Comparison of ENCODE assay signal across 8 cellular contexts in the genomic region with DNA sequence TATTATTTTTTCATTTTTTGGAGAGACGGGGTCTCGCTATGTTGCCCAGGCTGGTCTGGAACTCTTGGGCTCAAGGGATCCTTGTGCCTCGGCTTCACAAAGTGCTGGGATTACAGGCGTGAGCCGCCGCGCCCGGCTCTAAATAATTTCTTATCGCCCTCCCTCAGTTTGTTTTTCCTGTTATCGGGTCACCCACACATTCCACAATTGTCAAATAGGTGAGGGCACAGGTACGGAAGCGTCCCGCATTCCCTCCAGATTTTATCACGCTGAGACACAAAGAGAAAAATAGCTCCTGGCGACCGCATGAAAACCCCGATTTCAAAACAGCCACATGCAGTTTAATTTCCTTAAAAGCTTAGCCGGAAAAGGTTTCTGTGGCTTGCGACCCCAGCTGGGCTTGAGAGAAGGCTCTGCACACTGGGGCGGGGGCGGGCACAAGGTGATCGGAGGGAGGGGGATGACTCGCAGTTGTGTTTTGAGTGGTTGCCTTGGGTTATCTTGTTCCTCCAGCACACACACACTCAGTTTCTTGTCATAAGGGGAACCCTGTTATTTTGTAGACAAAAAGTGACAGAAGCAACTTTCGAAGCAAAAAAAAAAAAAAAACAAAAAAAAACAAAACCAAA. TPM values are rescaled to one million over a fixed set of nuclear protein-coding genes. Genes with fewer than 3 reads are reported as not detected.
A peak's percentile ranks its signal among the peaks of the same experiment; 100 is the strongest.
DNase-seq lines count a peak whose midpoint lies in the region; ATAC-seq and TF ChIP-seq lines count a peak whose summit lies in the region.

No MANE protein-coding gene starts in this region.

- no peaks in the 10 kb centered on the region for H3K27me3 ChIP-seq in upper lobe of right lung

- in situ Hi-C loops in GM13977 (cut with MboI; ENCODE audit: low pct_unique_long_range_greater_than_20kb, low sequenced_read_pairs, unreplicated experiment), result loop anchor here (10.0 kb wide), 1 partner anchor 142 kb away; no protein-coding TSS in a partner anchor

- peak overlapping the region; percentile 76 for H3K27ac ChIP-seq in upper lobe of right lung

- H3K9me3 ChIP-seq in upper lobe of right lung, result no peaks in the 10 kb centered on the region

- TF ChIP-seq CTCF in GM13977 (IDR thresholded peaks at IDR 0.05; ENCODE audit: extremely low read depth, insufficient read depth, missing control alignments), result no peak
- no peak for TF ChIP-seq CTCF in fibroblast of villous mesenchyme (IDR thresholded peaks at IDR 0.05; ENCODE audit: insufficient read depth, low read depth, low read length)
- TF ChIP-seq CTCF in upper lobe of right lung (IDR thresholded peaks at IDR 0.05), result no peak

- H3K4me1 ChIP-seq in upper lobe of right lung, result peaks cover 2% of the 10 kb centered on the region

- ATAC-seq in HG02763 (IDR thresholded peaks at IDR 0.05; ENCODE audit: unreplicated experiment) (peak; percentile 39), upper lobe of right lung (peak; percentile 50)

- DNase-seq in GM13977 (ENCODE audit: low spot score), result peak; percentile 87
- peak; percentile 78 for DNase-seq in NOMO-1 treated with DMSO at 0.1 percent for 48 hours (lab: John Stamatoyannopoulos, UW; ENCODE audit: unreplicated experiment)
- DNase-seq in activated T-cell treated with anti-CD3 and anti-CD28 coated beads for 48 hours (ENCODE audit: low read depth), result peak; percentile 76
- no peak for DNase-seq in fibroblast of villous mesenchyme (ENCODE audit: low read depth)
- peak; percentile 24 for DNase-seq in pons (ENCODE audit: low spot score)
- peak; percentile 77 for DNase-seq in upper lobe of right lung
- DNase-seq in NCI-H2029 treated with DMSO at 0.1 percent for 48 hours (lab: John Stamatoyannopoulos, UW), result no peak

- intact Hi-C loops in upper lobe of right lung (cut with DNase I), result no loop called here

- no peaks in the 10 kb centered on the region for H3K36me3 ChIP-seq in upper lobe of right lung

- H3K4me3 ChIP-seq in fibroblast of villous mesenchyme (ENCODE audit: low read depth, low read length) (peak overlapping the region; percentile 60), upper lobe of right lung (peak overlapping the region; percentile 69)

RNA-seq across cellular contexts. Expression of a gene that starts 0.7 kb away (rescaled TPM):
- 2.6 TPM in 2 replicates for total RNA-seq in fibroblast of villous mesenchyme
- total RNA-seq in upper lobe of right lung, result 31.0 TPM

Comparison
In these comparisons a context has a peak if more than half of its experiments do, and no peak if none do; other contexts are left out.
1. DNase-seq: peak in GM13977 (single experiment), NOMO-1 treated with DMSO at 0.1 percent for 48 hours (single experiment), activated T-cell treated with anti-CD3 and anti-CD28 coated beads for 48 hours (single experiment), pons (single experiment) and upper lobe of right lung (single experiment); none in fibroblast of villous mesenchyme (single experiment) and NCI-H2029 treated with DMSO at 0.1 percent for 48 hours (single experiment).